In genomic region chr9:91978739-91979414, GRCh38 we compare ENCODE assay signal across 8 cellular contexts. TPM values are rescaled to one million over a fixed set of nuclear protein-coding genes. Genes with fewer than 3 reads are reported as not detected.
A peak's percentile ranks its signal among the peaks of the same experiment; 100 is the strongest.
DNase-seq lines count a peak whose midpoint lies in the region; FAIRE-seq and TF ChIP-seq lines count a peak whose summit lies in the region.

No MANE protein-coding gene starts in this region.

- FAIRE-seq in kidney (lab: Jason Lieb, UNC): no peak

- no peak overlapping the region for H3K9ac ChIP-seq in kidney (ENCODE audit: low read length in 2 of 2)
- H3K9ac ChIP-seq in colonic mucosa (ENCODE audit: low read depth in 2 of 2, low read length in 2 of 2): no peak overlapping the region

- DNase-seq in BJ (ENCODE audit: low read depth): peak; percentile 86
- DNase-seq in HS-27A (ENCODE audit: low read depth): peak; percentile 71
- no peak for DNase-seq in kidney
- DNase-seq in NCI-H2107 (lab: John Stamatoyannopoulos, UW): no peak
- no peak for DNase-seq in caudate nucleus (lab: John Stamatoyannopoulos, UW)
- no peak for DNase-seq in colonic mucosa
- no peak for DNase-seq in stimulated activated CD4-positive, alpha-beta T cell treated with anti-CD3 and anti-CD28 coated beads, Interleukin-4, amount 100 ng/mL, for 4 hours

- POLR2A ChIA-PET in BJ (lab: Charles Lee): interaction anchor here (0.7 kb wide), 1 partner anchor 603 kb away, joined by 3 read pairs; no protein-coding TSS in a partner anchor

- CTCF ChIA-PET in BJ (lab: Yijun Ruan, JAX): interaction anchor here (1.0 to 5.9 kb wide), 9 partner anchors 9 to 221 kb away, joined by 3 to 39 read pairs (median 5); partner anchors contain the start of gene ROR2

- H3K36me3 ChIP-seq in BJ (ENCODE audit: control insufficient read depth, insufficient read depth, low read length) (no peaks in the 10 kb centered on the region), kidney (ENCODE audit: control insufficient read depth in 1 of 2, insufficient read depth in 2 of 2, low read length in 2 of 2) (no peaks in the 10 kb centered on the region), colonic mucosa (no peaks in the 10 kb centered on the region)

- H3K27ac ChIP-seq in VCaP (no peak overlapping the region), kidney (ENCODE audit: low read depth in 2 of 2, low read length in 2 of 2) (no peak overlapping the region), caudate nucleus (ENCODE audit: low read depth, low read length) (no peak overlapping the region), colonic mucosa (no peak overlapping the region)

- no peak overlapping the region for H3K4me3 ChIP-seq in BJ (ENCODE audit: low read depth, low read length)
- no peak overlapping the region for H3K4me3 ChIP-seq in kidney (ENCODE audit: low read length in 2 of 2)
- no peak overlapping the region for H3K4me3 ChIP-seq in colonic mucosa

- no peaks in the 10 kb centered on the region for H3K4me1 ChIP-seq in kidney (ENCODE audit: control insufficient read depth in 1 of 2, insufficient read depth in 1 of 2, low read depth in 1 of 2, low read length in 2 of 2)
- no peaks in the 10 kb centered on the region for H3K4me1 ChIP-seq in colonic mucosa

- intact Hi-C loops in kidney (cut with DNase I) (no loop called here), colonic mucosa (cut with DNase I) (no loop called here)

- H3K27me3 ChIP-seq in BJ (ENCODE audit: control insufficient read depth, insufficient read depth, low read length) (peaks cover 5% of the 10 kb centered on the region; the same call in 1 of the 2 replicates), colonic mucosa (no peaks in the 10 kb centered on the region)

- H3K9me3 ChIP-seq in kidney (ENCODE audit: control insufficient read depth in 1 of 2, low read length in 2 of 2): no peaks in the 10 kb centered on the region
- no peaks in the 10 kb centered on the region for H3K9me3 ChIP-seq in colonic mucosa

- peak; percentile 48 for TF ChIP-seq CTCF in BJ (IDR thresholded peaks at IDR 0.05; ENCODE audit: insufficient read depth, low read depth, low read length)
- TF ChIP-seq CTCF in VCaP (conservative IDR thresholded peaks at IDR 0.05): peak; percentile 54
- peak; percentile 30 for TF ChIP-seq CTCF in kidney (IDR thresholded peaks at IDR 0.05; ENCODE audit: borderline replicate concordance, extremely low read depth, insufficient read depth)
- TF ChIP-seq CTCF in colonic mucosa (IDR thresholded peaks at IDR 0.05): no peak

RNA-seq across cellular contexts. Expression of gene ROR2, which starts 28.8 kb away (rescaled TPM):
- polyA plus RNA-seq in BJ (2011; rRNA removed) (0.59 and 1.1 TPM in 2 replicates), kidney (ENCODE audit: insufficient read depth, low read depth, low replicate concordance) (1.5 TPM)
- 0.90 and 1.4 TPM in 2 replicates for polyA minus RNA-seq in BJ (2011; rRNA and poly(A)+ RNA removed)
- total RNA-seq in kidney (5.7 TPM), colonic mucosa (1 to 10 TPM; 1.7 to 9.1 TPM)

Comparison
In these comparisons a context has a peak if more than half of its experiments do, and no peak if none do; other contexts are left out.
1. DNase-seq: peak in BJ (single experiment) and HS-27A (single experiment); none in kidney (single experiment), NCI-H2107 (single experiment), caudate nucleus (0 of 61), colonic mucosa (single experiment) and stimulated activated CD4-positive, alpha-beta T cell treated with anti-CD3 and anti-CD28 coated beads, Interleukin-4, amount 100 ng/mL, for 4 hours (0 of 2).